32 cellular contexts compared by ENCODE assay signal in genomic region chr12:45065125-45065626, GRCh38. TPM values are rescaled to one million over a fixed set of nuclear protein-coding genes. Genes with fewer than 3 reads are reported as not detected.
"Had no signal": no experiment of that assay in that cellular context is flagged by ENCODE, and none has a peak within 500 bp of the region (broad histone marks: within the 10 kb centered on the region; RNA-seq: fewer than 3 reads in every experiment).

No MANE protein-coding gene starts in this region.

- H3K4me3 ChIP-seq: ascending aorta, cardiac muscle cell had no signal

- DNase-seq: activated B cell treated with CpG ODN at 0.5 μM for 24 hours; activated CD4-positive, alpha-beta memory T cell treated with anti-CD3 and anti-CD28 coated beads, Interleukin-2, amount 10 ng/mL, durations not matched to agents 7 days and 5 days; activated CD4-positive, alpha-beta T cell treated with anti-CD3 and anti-CD28 coated beads for 1 hour; activated CD4-positive, alpha-beta T cell treated with anti-CD3 and anti-CD28 coated beads for 36 hours; activated CD4-positive, alpha-beta T cell treated with anti-CD3 and anti-CD28 coated beads for 48 hours; activated CD4-positive, alpha-beta T cell treated with anti-CD3 and anti-CD28 coated beads, Interleukin-2, amount 10 ng/mL, durations not matched to agents 7 days and 5 days; activated CD4-positive, alpha-beta T cell treated with anti-CD3 and anti-CD28 coated beads, Interleukin-2, amount 50 U/mL, for 48 hours; activated CD8-positive, alpha-beta memory T cell treated with anti-CD3 and anti-CD28 coated beads for 24 hours; activated CD8-positive, alpha-beta memory T cell treated with anti-CD3 and anti-CD28 coated beads, Interleukin-2, amount 10 ng/mL, durations not matched to agents 7 days and 5 days; activated CD8-positive, alpha-beta memory T cell treated with anti-CD3 and anti-CD28 coated beads, Interleukin-2, amount 50 U/mL, for 48 hours; activated CD8-positive, alpha-beta T cell treated with anti-CD3 and anti-CD28 coated beads, Interleukin-2, amount 10 ng/mL, durations not matched to agents 7 days and 5 days; activated effector memory CD4-positive, alpha-beta T cell treated with Interleukin-2 at 50 U/mL for 16 hours; activated gamma-delta T cell; activated naive CD4-positive, alpha-beta T cell treated with anti-CD3 and anti-CD28 coated beads, Interleukin-2, amount 10 ng/mL, durations not matched to agents 7 days and 5 days; activated naive CD4-positive, alpha-beta T cell treated with Interleukin-2 at 50 U/mL for 16 hours; activated naive CD8-positive, alpha-beta T cell treated with anti-CD3 and anti-CD28 coated beads, Interleukin-2, amount 10 ng/mL, durations not matched to agents 7 days and 5 days; activated naive CD8-positive, alpha-beta T cell treated with anti-CD3 and anti-CD28 coated beads, Interleukin-2, amount 50 U/mL, for 24 hours; activated T-cell treated with anti-CD3 and anti-CD28 coated beads, Interleukin-2, amount 50 U/mL, for 24 hours; activated T-cell treated with anti-CD3 and anti-CD28 coated beads, Interleukin-2, amount 50 U/mL, for 48 hours; amygdala; caudate nucleus; cerebellar nuclear complex; T-helper 1 cell; T-helper 2 cell; T-helper 9 cell had no signal

- ATAC-seq: activated CD4-positive, alpha-beta T cell treated with anti-CD3 and anti-CD28 coated beads for 36 hours; activated CD8-positive, alpha-beta memory T cell treated with anti-CD3 and anti-CD28 coated beads, Interleukin-2, amount 10 ng/mL, durations not matched to agents 7 days and 5 days; activated CD8-positive, alpha-beta T cell treated with anti-CD3 and anti-CD28 coated beads, Interleukin-2, amount 10 ng/mL, durations not matched to agents 7 days and 5 days; activated naive CD8-positive, alpha-beta T cell treated with anti-CD3 and anti-CD28 coated beads, Interleukin-2, amount 50 U/mL, for 24 hours had no signal

- H3K36me3 ChIP-seq: ascending aorta, cardiac muscle cell had no signal

- FAIRE-seq: TTC549 had no signal

- H3K4me1 ChIP-seq: ascending aorta had no signal

- H3K27ac ChIP-seq: ascending aorta, cardiac muscle cell, VCaP had no signal

- H3K27me3 ChIP-seq: ascending aorta, cardiac muscle cell had no signal

- H3K9me3 ChIP-seq: ascending aorta had no signal

RNA-seq across cellular contexts. Expression of gene DBX2, which starts 14.3 kb away (rescaled TPM):
- total RNA-seq: activated B cell treated with CpG ODN at 0.5 μM for 24 hours; activated CD4-positive, alpha-beta memory T cell treated with anti-CD3 and anti-CD28 coated beads, Interleukin-2, amount 10 ng/mL, durations not matched to agents 7 days and 5 days; activated CD4-positive, alpha-beta T cell treated with anti-CD3 and anti-CD28 coated beads for 36 hours; activated CD4-positive, alpha-beta T cell treated with anti-CD3 and anti-CD28 coated beads, Interleukin-2, amount 10 ng/mL, durations not matched to agents 7 days and 5 days; activated CD8-positive, alpha-beta memory T cell treated with anti-CD3 and anti-CD28 coated beads, Interleukin-2, amount 10 ng/mL, durations not matched to agents 7 days and 5 days; activated CD8-positive, alpha-beta T cell treated with anti-CD3 and anti-CD28 coated beads, Interleukin-2, amount 10 ng/mL, durations not matched to agents 7 days and 5 days; activated naive CD8-positive, alpha-beta T cell treated with anti-CD3 and anti-CD28 coated beads, Interleukin-2, amount 10 ng/mL, durations not matched to agents 7 days and 5 days; activated T-helper 2 cell treated with anti-CD3 and anti-CD28 coated beads, Interferon-gamma antibody, Interleukin-2, Interleukin-4, amounts not matched to agents 10 μg/mL and 5 μg/mL and 100 μg/mL, durations not matched to agents 14 hours and 24 hours and 36 hours; ascending aorta; bronchial epithelial cell; cardiac muscle cell; chondrocyte had no signal
- polyA plus RNA-seq: cardiac muscle cell had no signal
